12 cellular contexts compared by ENCODE assay signal in the genomic region with DNA sequence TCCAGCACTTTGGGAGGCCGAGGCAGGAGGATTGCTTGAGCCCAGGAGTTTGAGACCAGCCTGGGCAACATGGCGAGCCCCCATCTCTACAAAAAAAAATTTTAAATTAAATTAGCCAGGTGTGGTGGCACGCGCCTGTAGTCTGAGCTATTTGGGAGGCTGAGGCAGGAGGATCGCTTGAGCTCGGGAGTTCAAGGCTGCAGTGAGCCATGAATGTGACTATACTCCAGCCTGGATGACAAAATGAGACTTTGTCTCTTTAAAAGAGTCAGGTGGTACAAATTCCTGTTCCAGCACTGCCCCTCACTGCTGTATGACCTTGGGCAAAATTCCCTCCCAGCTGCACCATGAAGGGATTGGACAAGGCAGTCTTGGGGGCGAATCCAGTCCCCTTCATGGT. TPM values are rescaled to one million over a fixed set of nuclear protein-coding genes. Genes with fewer than 3 reads are reported as not detected.
"Had no signal": no experiment of that assay in that cellular context is flagged by ENCODE, and none has a peak within 500 bp of the region (broad histone marks: within the 10 kb centered on the region; RNA-seq: fewer than 3 reads in every experiment).

No MANE protein-coding gene starts in this region.

- FAIRE-seq: H1, H54 had no signal

- DNase-seq: GM23248, GOT3, H7, H9, HCEC 1CT, HFFc6 had no signal

- ATAC-seq: GM23338, HCT116 had no signal

- H3K4me1 ChIP-seq: HAP-1 had no signal

- H3K27ac ChIP-seq: GM23248 had no signal

- H3K4me3 ChIP-seq: GM23248, GM23338, HAP-1 had no signal

- H3K4me2 ChIP-seq: GM23338 had no signal

- H3K9me3 ChIP-seq: HAP-1 had no signal

- H3K9ac ChIP-seq: GM23248 had no signal

- H2AFZ ChIP-seq: GM23248, GM23338 had no signal

RNA-seq across cellular contexts. Expression of gene ASIP, which starts 33.5 kb away (rescaled TPM):
- total RNA-seq: GM23248, GM23338, H1, H4, H7, H9, HFFc6 had no signal
- polyA plus RNA-seq: GM23248, GM23338, H1 had no signal
